ENCODE assay signal across 19 cellular contexts in the genomic region with DNA sequence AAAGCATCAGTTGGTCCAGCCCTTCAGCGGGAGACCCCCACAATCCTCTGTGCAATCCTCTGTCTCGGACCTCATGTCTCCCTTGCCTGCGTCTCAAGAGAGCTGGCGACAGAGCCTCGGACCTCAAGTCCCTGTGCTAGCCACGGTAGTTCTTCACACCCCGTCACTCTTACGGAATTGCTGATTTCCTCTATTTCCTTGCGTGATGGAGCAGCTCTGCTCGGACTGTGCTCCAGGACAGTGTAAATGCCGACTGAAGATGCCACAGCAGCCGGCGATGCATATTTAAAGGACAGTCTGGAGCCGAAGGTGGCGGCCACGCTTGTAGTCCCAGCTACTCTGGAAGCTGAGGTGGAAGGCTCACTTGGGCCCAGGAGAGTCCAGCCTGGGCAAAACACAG. TPM values are rescaled to one million over a fixed set of nuclear protein-coding genes. Genes with fewer than 3 reads are reported as not detected.
DNase-seq lines count a peak whose midpoint lies in the region; ATAC-seq, FAIRE-seq and TF ChIP-seq lines count a peak whose summit lies in the region.
"Had no signal": no experiment of that assay in that cellular context is flagged by ENCODE, and none has a peak within 500 bp of the region (broad histone marks: within the 10 kb centered on the region; RNA-seq: fewer than 3 reads in every experiment).

No MANE protein-coding gene starts in this region.

- peak overlapping the region; percentile 80 for H3K9ac ChIP-seq in neural cell (ENCODE audit: low read length)

- peak overlapping the region; percentile 97 for H3K4me3 ChIP-seq in neural cell (ENCODE audit: low read length)
- H3K4me3 ChIP-seq: A549 had no signal

- H3K9me3 ChIP-seq in neural cell (ENCODE audit: low read length), result no peaks in the 10 kb centered on the region
- H3K9me3 ChIP-seq: A549, neutrophil had no signal

- intact Hi-C loops in activated CD4-positive, alpha-beta T cell treated with anti-CD3 and anti-CD28 coated beads, Interleukin-2, amount 10 ng/mL, durations not matched to agents 24 days and 14 days (cut with micrococcal nuclease), result no loop called here

- peaks cover 15% of the 10 kb centered on the region for H3K79me2 ChIP-seq in neural cell (replicated peaks; ENCODE audit: insufficient read depth, low read length)

- H3K4me1 Mint-ChIP-seq in activated CD4-positive, alpha-beta T cell treated with anti-CD3 and anti-CD28 coated beads, Interleukin-2, amount 10 ng/mL, durations not matched to agents 24 days and 14 days, result peaks cover 17% of the 10 kb centered on the region
- peaks cover 25% of the 10 kb centered on the region for H3K4me1 Mint-ChIP-seq in HFFc6 (ENCODE audit: low read depth)
- H3K4me1 Mint-ChIP-seq in central memory CD8-positive, alpha-beta T cell, result peaks cover 24% of the 10 kb centered on the region

- peak overlapping the region; percentile 31 for H3K4me3 Mint-ChIP-seq in activated CD4-positive, alpha-beta T cell treated with anti-CD3 and anti-CD28 coated beads, Interleukin-2, amount 10 ng/mL, durations not matched to agents 24 days and 14 days
- H3K4me3 Mint-ChIP-seq in HFFc6, result peak overlapping the region; percentile 91; the same call in 1 of the 2 replicates
- peak overlapping the region; percentile 84 for H3K4me3 Mint-ChIP-seq in central memory CD8-positive, alpha-beta T cell

- no peak for ATAC-seq in central memory CD8-positive, alpha-beta T cell (replicated peaks; ENCODE audit: extremely low read depth, poor library complexity, severe bottlenecking)
- no peak for ATAC-seq in GM21526 (IDR thresholded peaks at IDR 0.05; ENCODE audit: low FRiP score, unreplicated experiment)
- no peak for ATAC-seq in esophagus mucosa
- ATAC-seq: A549 had no signal

- no peak overlapping the region for H3K27ac ChIP-seq in neural cell (ENCODE audit: low read length)
- H3K27ac ChIP-seq: A549, HL-60, neutrophil had no signal

- TF ChIP-seq CTCF in HFFc6 (IDR thresholded peaks at IDR 0.05) (no peak), neural cell (IDR thresholded peaks at IDR 0.05; ENCODE audit: poor library complexity, severe bottlenecking) (no peak)

- no peaks in the 10 kb centered on the region for H4K20me1 ChIP-seq in neural cell (ENCODE audit: insufficient read depth)

- no peak for TF ChIP-seq RAD21 in neural cell (conservative IDR thresholded peaks at IDR 0.05)

- H3K9me2 ChIP-seq in neural cell (ENCODE audit: insufficient read depth, low read length), result no peaks in the 10 kb centered on the region

- FAIRE-seq in frontal cortex (lab: Jason Lieb, UNC), result no peak
- FAIRE-seq: A549, colon, H54 had no signal

- H3K27me3 Mint-ChIP-seq in activated CD4-positive, alpha-beta T cell treated with anti-CD3 and anti-CD28 coated beads, Interleukin-2, amount 10 ng/mL, durations not matched to agents 24 days and 14 days, result no peaks in the 10 kb centered on the region
- H3K27me3 Mint-ChIP-seq in HFFc6 (ENCODE audit: insufficient read depth), result no peaks in the 10 kb centered on the region
- H3K27me3 Mint-ChIP-seq in central memory CD8-positive, alpha-beta T cell, result no peaks in the 10 kb centered on the region

- H3K9me3 Mint-ChIP-seq in activated CD4-positive, alpha-beta T cell treated with anti-CD3 and anti-CD28 coated beads, Interleukin-2, amount 10 ng/mL, durations not matched to agents 24 days and 14 days, result no peaks in the 10 kb centered on the region
- no peaks in the 10 kb centered on the region for H3K9me3 Mint-ChIP-seq in HFFc6
- H3K9me3 Mint-ChIP-seq in central memory CD8-positive, alpha-beta T cell, result no peaks in the 10 kb centered on the region

- H3K27ac Mint-ChIP-seq in activated CD4-positive, alpha-beta T cell treated with anti-CD3 and anti-CD28 coated beads, Interleukin-2, amount 10 ng/mL, durations not matched to agents 24 days and 14 days, result no peak overlapping the region
- H3K27ac Mint-ChIP-seq in HFFc6, result no peak overlapping the region
- no peak overlapping the region for H3K27ac Mint-ChIP-seq in central memory CD8-positive, alpha-beta T cell (ENCODE audit: low read depth)

- H3K27me3 ChIP-seq in neural cell (ENCODE audit: insufficient read depth, low read depth, low read length), result no peaks in the 10 kb centered on the region

- H3K36me3 Mint-ChIP-seq in activated CD4-positive, alpha-beta T cell treated with anti-CD3 and anti-CD28 coated beads, Interleukin-2, amount 10 ng/mL, durations not matched to agents 24 days and 14 days (ENCODE audit: low read depth), result peaks cover 14% of the 10 kb centered on the region
- peaks cover 12% of the 10 kb centered on the region for H3K36me3 Mint-ChIP-seq in HFFc6 (ENCODE audit: low read depth)
- peaks cover 8% of the 10 kb centered on the region for H3K36me3 Mint-ChIP-seq in central memory CD8-positive, alpha-beta T cell (ENCODE audit: insufficient read depth)

- no peak overlapping the region for H3K4me2 ChIP-seq in neural cell (ENCODE audit: low read length)

- H3F3A ChIP-seq in neural cell (ENCODE audit: insufficient read depth, low read length, poor library complexity, severe bottlenecking), result no peaks in the 10 kb centered on the region

- no peaks in the 10 kb centered on the region for H3K36me3 ChIP-seq in neural cell (ENCODE audit: insufficient read depth, low read length)
- H3K36me3 ChIP-seq: neutrophil had no signal

- TF ChIP-seq EP300 in neural cell (conservative IDR thresholded peaks at IDR 0.05; ENCODE audit: poor library complexity, severe bottlenecking), result no peak

- DNase-seq in activated CD4-positive, alpha-beta T cell treated with anti-CD3 and anti-CD28 coated beads, Interleukin-2, amount 10 ng/mL, durations not matched to agents 24 days and 14 days, result no peak
- DNase-seq in activated CD4-positive, alpha-beta T cell treated with anti-CD3 and anti-CD28 coated beads, Interleukin-2, amount 50 U/mL, for 48 hours, result no peak
- DNase-seq in HFFc6 (no peak), frontal cortex (ENCODE audit: low spot score in 2 of 2) (no peak)
- no peak for DNase-seq in central memory CD8-positive, alpha-beta T cell (ENCODE audit: low spot score in 2 of 2)
- DNase-seq: activated CD8-positive, alpha-beta memory T cell treated with anti-CD3 and anti-CD28 coated beads for 24 hours; amniotic stem cell; Calu3; NCI-H2107; NCI-H82; T-helper 9 cell had no signal

- no peak overlapping the region for H2AFZ ChIP-seq in neural cell (ENCODE audit: low read depth, low read length)

TF ChIP-seq in neural cell, 6 proteins besides CTCF, POLR2A, EP300 and RAD21:
- TF ChIP-seq SMC3 (conservative IDR thresholded peaks at IDR 0.05; ENCODE audit: poor library complexity) (no peak), POLR2AphosphoS5 (IDR thresholded peaks at IDR 0.05) (no peak), MXI1 (conservative IDR thresholded peaks at IDR 0.05; ENCODE audit: poor library complexity, severe bottlenecking) (no peak), TAF1 (IDR thresholded peaks at IDR 0.05; ENCODE audit: low read depth) (no peak)

RNA-seq across cellular contexts. Expression of gene GRK4, which starts 1.9 kb away (rescaled TPM):
- total RNA-seq in activated CD4-positive, alpha-beta T cell treated with anti-CD3 and anti-CD28 coated beads, Interleukin-2, amount 10 ng/mL, durations not matched to agents 24 days and 14 days, result 4.6 and 5.3 TPM in 2 replicates
- total RNA-seq in HFFc6 (2021; fragmentation: NEBNext Ultra II Directional; extraction: Animal tissue kit (Norgen Biotek cat#: 25700)), result 1 to 10 TPM; 5.1 to 8.1 (median 6.7) TPM
- 17.4 and 21.3 TPM in 2 replicates for polyA plus RNA-seq in neural cell
- polyA minus RNA-seq in neural cell, result 29.5 and 32.9 TPM in 2 replicates
- total RNA-seq in frontal cortex (59.5 TPM), esophagus mucosa (2.0 TPM)

RNA-seq across cellular contexts. Expression of gene NOP14, which starts 2.1 kb away (rescaled TPM):
- total RNA-seq in activated CD4-positive, alpha-beta T cell treated with anti-CD3 and anti-CD28 coated beads, Interleukin-2, amount 10 ng/mL, durations not matched to agents 24 days and 14 days, result 132 and 141 TPM in 2 replicates
- total RNA-seq in HFFc6 (2021; fragmentation: NEBNext Ultra II Directional; extraction: Animal tissue kit (Norgen Biotek cat#: 25700)), result 10 to 100 TPM; 34.8 to 39.4 (median 37.0) TPM
- 5.5 and 6.3 TPM in 2 replicates for polyA plus RNA-seq in neural cell
- 11.2 and 13.4 TPM in 2 replicates for polyA minus RNA-seq in neural cell
- total RNA-seq in frontal cortex (6.1 TPM), esophagus mucosa (28.7 TPM)

Comparison
In these comparisons a context has a peak if more than half of its experiments do, and no peak if none do; other contexts are left out.
1. H3K4me3 Mint-ChIP-seq: peak in every context shown above with its lines; median percentile 91 in HFFc6; 84 in central memory CD8-positive, alpha-beta T cell; 31 in activated CD4-positive, alpha-beta T cell treated with anti-CD3 and anti-CD28 coated beads, Interleukin-2, amount 10 ng/mL, durations not matched to agents 24 days and 14 days.